In genomic region chr12:46892034-46892705, GRCh38 we compare ENCODE assay signal across 1 cellular context.
TF ChIP-seq lines count a peak whose summit lies in the region.

No MANE protein-coding gene starts in this region.

TF ChIP-seq in WTC11, 78 proteins besides CTCF, POLR2A, EP300 and RAD21 (continued from another document):
- TF ChIP-seq, protein P1, sequence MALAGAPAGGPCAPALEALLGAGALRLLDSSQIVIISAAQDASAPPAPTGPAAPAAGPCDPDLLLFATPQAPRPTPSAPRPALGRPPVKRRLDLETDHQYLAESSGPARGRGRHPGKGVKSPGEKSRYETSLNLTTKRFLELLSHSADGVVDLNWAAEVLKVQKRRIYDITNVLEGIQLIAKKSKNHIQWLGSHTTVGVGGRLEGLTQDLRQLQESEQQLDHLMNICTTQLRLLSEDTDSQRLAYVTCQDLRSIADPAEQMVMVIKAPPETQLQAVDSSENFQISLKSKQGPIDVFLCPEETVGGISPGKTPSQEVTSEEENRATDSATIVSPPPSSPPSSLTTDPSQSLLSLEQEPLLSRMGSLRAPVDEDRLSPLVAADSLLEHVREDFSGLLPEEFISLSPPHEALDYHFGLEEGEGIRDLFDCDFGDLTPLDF (CRISPR knock-in tag; IDR thresholded peaks at IDR 0.05), result no peak
- TF ChIP-seq MAX (CRISPR knock-in tag; IDR thresholded peaks at IDR 0.05) (no peak), SMAD3 (CRISPR knock-in tag; IDR thresholded peaks at IDR 0.05; ENCODE audit: borderline replicate concordance) (no peak), GABPB1 (CRISPR knock-in tag; IDR thresholded peaks at IDR 0.05) (no peak), PRDM15 (CRISPR knock-in tag; IDR thresholded peaks at IDR 0.05) (no peak), HMGA2 (CRISPR knock-in tag; IDR thresholded peaks at IDR 0.05) (no peak), GTF2I (CRISPR knock-in tag; conservative IDR thresholded peaks at IDR 0.05) (no peak)
TF ChIP-seq in WTC11: peak in this region for 0.
